Comparison of ENCODE assay signal across 1 cellular context in the genomic region with DNA sequence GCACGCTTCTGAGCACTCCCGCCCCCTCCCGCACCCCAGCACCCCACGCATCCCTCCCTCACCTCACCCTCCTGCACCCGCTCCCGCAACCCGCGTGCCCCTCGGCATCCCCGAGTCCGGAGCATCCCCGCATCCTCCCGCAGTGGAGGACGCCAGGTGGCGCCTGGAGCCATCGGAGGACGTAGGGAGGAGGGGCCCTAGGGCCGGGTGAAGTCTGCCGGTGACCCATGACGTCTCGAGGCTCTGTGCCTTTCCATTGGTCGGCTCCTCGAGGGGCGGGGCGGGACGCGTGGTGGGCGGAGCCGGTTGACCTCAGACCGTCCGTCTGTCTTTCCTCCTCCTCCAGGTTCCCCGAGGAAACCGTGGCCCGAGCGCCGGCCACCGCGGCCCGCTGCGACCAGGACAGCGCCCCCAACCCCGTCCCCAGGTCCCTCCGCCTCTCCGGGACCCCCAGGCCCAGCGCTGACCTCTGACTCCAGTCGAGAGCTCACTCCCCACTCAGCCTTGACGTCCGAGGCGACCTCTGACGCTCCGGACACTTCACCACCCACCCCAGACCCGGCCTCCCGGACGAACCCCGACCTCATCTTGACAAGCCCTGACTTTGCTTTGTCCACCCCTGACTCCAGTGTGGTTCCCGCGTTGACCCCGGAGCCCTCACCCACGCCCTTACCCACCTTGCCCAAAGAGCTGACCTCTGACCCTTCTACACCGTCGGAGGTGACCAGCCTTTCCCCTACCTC.
A peak's percentile ranks its signal among the peaks of the same experiment; 100 is the strongest.
TF ChIP-seq lines count a peak whose summit lies in the region.

No MANE protein-coding gene starts in this region.

TF ChIP-seq in GM12878, 131 proteins besides CTCF, POLR2A, EP300 and RAD21 (continues in another document):
- TF ChIP-seq FOS (IDR thresholded peaks at IDR 0.05; ENCODE audit: borderline replicate concordance, extremely low read depth, insufficient read length): no peak
- no peak for TF ChIP-seq ATF7 (IDR thresholded peaks at IDR 0.05; ENCODE audit: low read depth)
- TF ChIP-seq, protein P1, sequence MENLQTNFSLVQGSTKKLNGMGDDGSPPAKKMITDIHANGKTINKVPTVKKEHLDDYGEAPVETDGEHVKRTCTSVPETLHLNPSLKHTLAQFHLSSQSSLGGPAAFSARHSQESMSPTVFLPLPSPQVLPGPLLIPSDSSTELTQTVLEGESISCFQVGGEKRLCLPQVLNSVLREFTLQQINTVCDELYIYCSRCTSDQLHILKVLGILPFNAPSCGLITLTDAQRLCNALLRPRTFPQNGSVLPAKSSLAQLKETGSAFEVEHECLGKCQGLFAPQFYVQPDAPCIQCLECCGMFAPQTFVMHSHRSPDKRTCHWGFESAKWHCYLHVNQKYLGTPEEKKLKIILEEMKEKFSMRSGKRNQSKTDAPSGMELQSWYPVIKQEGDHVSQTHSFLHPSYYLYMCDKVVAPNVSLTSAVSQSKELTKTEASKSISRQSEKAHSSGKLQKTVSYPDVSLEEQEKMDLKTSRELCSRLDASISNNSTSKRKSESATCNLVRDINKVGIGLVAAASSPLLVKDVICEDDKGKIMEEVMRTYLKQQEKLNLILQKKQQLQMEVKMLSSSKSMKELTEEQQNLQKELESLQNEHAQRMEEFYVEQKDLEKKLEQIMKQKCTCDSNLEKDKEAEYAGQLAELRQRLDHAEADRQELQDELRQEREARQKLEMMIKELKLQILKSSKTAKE (IDR thresholded peaks at IDR 0.05; ENCODE audit: low read depth, poor library complexity, severe bottlenecking): no peak
- TF ChIP-seq, protein P2, sequence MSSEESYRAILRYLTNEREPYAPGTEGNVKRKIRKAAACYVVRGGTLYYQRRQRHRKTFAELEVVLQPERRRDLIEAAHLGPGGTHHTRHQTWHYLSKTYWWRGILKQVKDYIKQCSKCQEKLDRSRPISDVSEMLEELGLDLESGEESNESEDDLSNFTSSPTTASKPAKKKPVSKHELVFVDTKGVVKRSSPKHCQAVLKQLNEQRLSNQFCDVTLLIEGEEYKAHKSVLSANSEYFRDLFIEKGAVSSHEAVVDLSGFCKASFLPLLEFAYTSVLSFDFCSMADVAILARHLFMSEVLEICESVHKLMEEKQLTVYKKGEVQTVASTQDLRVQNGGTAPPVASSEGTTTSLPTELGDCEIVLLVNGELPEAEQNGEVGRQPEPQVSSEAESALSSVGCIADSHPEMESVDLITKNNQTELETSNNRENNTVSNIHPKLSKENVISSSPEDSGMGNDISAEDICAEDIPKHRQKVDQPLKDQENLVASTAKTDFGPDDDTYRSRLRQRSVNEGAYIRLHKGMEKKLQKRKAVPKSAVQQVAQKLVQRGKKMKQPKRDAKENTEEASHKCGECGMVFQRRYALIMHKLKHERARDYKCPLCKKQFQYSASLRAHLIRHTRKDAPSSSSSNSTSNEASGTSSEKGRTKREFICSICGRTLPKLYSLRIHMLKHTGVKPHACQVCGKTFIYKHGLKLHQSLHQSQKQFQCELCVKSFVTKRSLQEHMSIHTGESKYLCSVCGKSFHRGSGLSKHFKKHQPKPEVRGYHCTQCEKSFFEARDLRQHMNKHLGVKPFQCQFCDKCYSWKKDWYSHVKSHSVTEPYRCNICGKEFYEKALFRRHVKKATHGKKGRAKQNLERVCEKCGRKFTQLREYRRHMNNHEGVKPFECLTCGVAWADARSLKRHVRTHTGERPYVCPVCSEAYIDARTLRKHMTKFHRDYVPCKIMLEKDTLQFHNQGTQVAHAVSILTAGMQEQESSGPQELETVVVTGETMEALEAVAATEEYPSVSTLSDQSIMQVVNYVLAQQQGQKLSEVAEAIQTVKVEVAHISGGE (CRISPR knock-in tag; IDR thresholded peaks at IDR 0.05): no peak
- TF ChIP-seq, protein P3, sequence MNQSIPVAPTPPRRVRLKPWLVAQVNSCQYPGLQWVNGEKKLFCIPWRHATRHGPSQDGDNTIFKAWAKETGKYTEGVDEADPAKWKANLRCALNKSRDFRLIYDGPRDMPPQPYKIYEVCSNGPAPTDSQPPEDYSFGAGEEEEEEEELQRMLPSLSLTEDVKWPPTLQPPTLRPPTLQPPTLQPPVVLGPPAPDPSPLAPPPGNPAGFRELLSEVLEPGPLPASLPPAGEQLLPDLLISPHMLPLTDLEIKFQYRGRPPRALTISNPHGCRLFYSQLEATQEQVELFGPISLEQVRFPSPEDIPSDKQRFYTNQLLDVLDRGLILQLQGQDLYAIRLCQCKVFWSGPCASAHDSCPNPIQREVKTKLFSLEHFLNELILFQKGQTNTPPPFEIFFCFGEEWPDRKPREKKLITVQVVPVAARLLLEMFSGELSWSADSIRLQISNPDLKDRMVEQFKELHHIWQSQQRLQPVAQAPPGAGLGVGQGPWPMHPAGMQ (IDR thresholded peaks at IDR 0.05; ENCODE audit: borderline replicate concordance): no peak
- no peak for TF ChIP-seq CHD1 (IDR thresholded peaks at IDR 0.05; ENCODE audit: low read depth, low read length)
- no peak for TF ChIP-seq CBFB (IDR thresholded peaks at IDR 0.05; ENCODE audit: low read depth)
- TF ChIP-seq RFX5 (IDR thresholded peaks at IDR 0.05; ENCODE audit: low read depth, low read length): peak; percentile 100
- no peak for TF ChIP-seq SIX5 (IDR thresholded peaks at IDR 0.05; ENCODE audit: low read depth, low read length, severe bottlenecking)
- no peak for TF ChIP-seq TBL1XR1 (IDR thresholded peaks at IDR 0.05; ENCODE audit: low read depth, low read length)
- TF ChIP-seq MTA3 (IDR thresholded peaks at IDR 0.05; ENCODE audit: borderline replicate concordance, low read length): no peak
- TF ChIP-seq MTA2 (IDR thresholded peaks at IDR 0.05; ENCODE audit: low read depth): no peak; the same call in 1 of the 2 replicates
- TF ChIP-seq, protein P4, sequence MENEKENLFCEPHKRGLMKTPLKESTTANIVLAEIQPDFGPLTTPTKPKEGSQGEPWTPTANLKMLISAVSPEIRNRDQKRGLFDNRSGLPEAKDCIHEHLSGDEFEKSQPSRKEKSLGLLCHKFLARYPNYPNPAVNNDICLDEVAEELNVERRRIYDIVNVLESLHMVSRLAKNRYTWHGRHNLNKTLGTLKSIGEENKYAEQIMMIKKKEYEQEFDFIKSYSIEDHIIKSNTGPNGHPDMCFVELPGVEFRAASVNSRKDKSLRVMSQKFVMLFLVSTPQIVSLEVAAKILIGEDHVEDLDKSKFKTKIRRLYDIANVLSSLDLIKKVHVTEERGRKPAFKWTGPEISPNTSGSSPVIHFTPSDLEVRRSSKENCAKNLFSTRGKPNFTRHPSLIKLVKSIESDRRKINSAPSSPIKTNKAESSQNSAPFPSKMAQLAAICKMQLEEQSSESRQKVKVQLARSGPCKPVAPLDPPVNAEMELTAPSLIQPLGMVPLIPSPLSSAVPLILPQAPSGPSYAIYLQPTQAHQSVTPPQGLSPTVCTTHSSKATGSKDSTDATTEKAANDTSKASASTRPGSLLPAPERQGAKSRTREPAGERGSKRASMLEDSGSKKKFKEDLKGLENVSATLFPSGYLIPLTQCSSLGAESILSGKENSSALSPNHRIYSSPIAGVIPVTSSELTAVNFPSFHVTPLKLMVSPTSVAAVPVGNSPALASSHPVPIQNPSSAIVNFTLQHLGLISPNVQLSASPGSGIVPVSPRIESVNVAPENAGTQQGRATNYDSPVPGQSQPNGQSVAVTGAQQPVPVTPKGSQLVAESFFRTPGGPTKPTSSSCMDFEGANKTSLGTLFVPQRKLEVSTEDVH (IDR thresholded peaks at IDR 0.05; ENCODE audit: low read depth, partially characterized antibody): no peak
- TF ChIP-seq CREB1 (IDR thresholded peaks at IDR 0.05; ENCODE audit: low read depth): peak; percentile 98
- TF ChIP-seq STAT1 (conservative IDR thresholded peaks at IDR 0.05): no peak
- peak; percentile 21 for TF ChIP-seq RUNX3 (IDR thresholded peaks at IDR 0.05; ENCODE audit: low read length)
- no peak for TF ChIP-seq SUPT20H (IDR thresholded peaks at IDR 0.05; ENCODE audit: borderline replicate concordance, control insufficient read depth, low read depth, low read length)
- no peak for TF ChIP-seq GABPA (IDR thresholded peaks at IDR 0.05; ENCODE audit: low read depth)
- no peak for TF ChIP-seq ZNF274 (IDR thresholded peaks at IDR 0.05; ENCODE audit: insufficient read depth, insufficient read length)
- TF ChIP-seq ZNF384 (IDR thresholded peaks at IDR 0.05; ENCODE audit: borderline replicate concordance, low read depth, low read length): no peak
- TF ChIP-seq, protein P5, sequence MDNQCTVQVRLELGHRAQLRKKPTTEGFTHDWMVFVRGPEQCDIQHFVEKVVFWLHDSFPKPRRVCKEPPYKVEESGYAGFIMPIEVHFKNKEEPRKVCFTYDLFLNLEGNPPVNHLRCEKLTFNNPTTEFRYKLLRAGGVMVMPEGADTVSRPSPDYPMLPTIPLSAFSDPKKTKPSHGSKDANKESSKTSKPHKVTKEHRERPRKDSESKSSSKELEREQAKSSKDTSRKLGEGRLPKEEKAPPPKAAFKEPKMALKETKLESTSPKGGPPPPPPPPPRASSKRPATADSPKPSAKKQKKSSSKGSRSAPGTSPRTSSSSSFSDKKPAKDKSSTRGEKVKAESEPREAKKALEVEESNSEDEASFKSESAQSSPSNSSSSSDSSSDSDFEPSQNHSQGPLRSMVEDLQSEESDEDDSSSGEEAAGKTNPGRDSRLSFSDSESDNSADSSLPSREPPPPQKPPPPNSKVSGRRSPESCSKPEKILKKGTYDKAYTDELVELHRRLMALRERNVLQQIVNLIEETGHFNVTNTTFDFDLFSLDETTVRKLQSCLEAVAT (IDR thresholded peaks at IDR 0.05): no peak
- TF ChIP-seq, protein P6, sequence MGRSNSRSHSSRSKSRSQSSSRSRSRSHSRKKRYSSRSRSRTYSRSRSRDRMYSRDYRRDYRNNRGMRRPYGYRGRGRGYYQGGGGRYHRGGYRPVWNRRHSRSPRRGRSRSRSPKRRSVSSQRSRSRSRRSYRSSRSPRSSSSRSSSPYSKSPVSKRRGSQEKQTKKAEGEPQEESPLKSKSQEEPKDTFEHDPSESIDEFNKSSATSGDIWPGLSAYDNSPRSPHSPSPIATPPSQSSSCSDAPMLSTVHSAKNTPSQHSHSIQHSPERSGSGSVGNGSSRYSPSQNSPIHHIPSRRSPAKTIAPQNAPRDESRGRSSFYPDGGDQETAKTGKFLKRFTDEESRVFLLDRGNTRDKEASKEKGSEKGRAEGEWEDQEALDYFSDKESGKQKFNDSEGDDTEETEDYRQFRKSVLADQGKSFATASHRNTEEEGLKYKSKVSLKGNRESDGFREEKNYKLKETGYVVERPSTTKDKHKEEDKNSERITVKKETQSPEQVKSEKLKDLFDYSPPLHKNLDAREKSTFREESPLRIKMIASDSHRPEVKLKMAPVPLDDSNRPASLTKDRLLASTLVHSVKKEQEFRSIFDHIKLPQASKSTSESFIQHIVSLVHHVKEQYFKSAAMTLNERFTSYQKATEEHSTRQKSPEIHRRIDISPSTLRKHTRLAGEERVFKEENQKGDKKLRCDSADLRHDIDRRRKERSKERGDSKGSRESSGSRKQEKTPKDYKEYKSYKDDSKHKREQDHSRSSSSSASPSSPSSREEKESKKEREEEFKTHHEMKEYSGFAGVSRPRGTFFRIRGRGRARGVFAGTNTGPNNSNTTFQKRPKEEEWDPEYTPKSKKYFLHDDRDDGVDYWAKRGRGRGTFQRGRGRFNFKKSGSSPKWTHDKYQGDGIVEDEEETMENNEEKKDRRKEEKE (IDR thresholded peaks at IDR 0.05): no peak
- TF ChIP-seq LARP7 (IDR thresholded peaks at IDR 0.05): 0 out of 2 replicates have a peak, but pooled peaks have one; percentile 47
- TF ChIP-seq BRCA1 (IDR thresholded peaks at IDR 0.05; ENCODE audit: low read depth, low read length): no peak
- TF ChIP-seq, protein P7, sequence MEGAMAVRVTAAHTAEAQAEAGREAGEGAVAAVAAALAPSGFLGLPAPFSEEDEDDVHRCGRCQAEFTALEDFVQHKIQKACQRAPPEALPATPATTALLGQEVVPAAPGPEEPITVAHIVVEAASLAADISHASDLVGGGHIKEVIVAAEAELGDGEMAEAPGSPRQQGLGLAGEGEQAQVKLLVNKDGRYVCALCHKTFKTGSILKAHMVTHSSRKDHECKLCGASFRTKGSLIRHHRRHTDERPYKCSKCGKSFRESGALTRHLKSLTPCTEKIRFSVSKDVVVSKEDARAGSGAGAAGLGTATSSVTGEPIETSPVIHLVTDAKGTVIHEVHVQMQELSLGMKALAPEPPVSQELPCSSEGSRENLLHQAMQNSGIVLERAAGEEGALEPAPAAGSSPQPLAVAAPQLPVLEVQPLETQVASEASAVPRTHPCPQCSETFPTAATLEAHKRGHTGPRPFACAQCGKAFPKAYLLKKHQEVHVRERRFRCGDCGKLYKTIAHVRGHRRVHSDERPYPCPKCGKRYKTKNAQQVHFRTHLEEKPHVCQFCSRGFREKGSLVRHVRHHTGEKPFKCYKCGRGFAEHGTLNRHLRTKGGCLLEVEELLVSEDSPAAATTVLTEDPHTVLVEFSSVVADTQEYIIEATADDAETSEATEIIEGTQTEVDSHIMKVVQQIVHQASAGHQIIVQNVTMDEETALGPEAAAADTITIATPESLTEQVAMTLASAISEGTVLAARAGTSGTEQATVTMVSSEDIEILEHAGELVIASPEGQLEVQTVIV (IDR thresholded peaks at IDR 0.05; ENCODE audit: borderline replicate concordance, partially characterized antibody): no peak
- 0 out of 2 replicates have a peak, but pooled peaks have one; percentile 33 for TF ChIP-seq MEF2A (IDR thresholded peaks at IDR 0.05; ENCODE audit: insufficient read depth, low read depth, low read length)
- TF ChIP-seq, protein P8, sequence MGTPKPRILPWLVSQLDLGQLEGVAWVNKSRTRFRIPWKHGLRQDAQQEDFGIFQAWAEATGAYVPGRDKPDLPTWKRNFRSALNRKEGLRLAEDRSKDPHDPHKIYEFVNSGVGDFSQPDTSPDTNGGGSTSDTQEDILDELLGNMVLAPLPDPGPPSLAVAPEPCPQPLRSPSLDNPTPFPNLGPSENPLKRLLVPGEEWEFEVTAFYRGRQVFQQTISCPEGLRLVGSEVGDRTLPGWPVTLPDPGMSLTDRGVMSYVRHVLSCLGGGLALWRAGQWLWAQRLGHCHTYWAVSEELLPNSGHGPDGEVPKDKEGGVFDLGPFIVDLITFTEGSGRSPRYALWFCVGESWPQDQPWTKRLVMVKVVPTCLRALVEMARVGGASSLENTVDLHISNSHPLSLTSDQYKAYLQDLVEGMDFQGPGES (IDR thresholded peaks at IDR 0.05): peak; percentile 66; the same call in 1 of the 2 replicates
- TF ChIP-seq ETV6 (conservative IDR thresholded peaks at IDR 0.05 in 1 of 2, IDR thresholded peaks at IDR 0.05 in 1 of 2; ENCODE audit: borderline replicate concordance in 1 of 2, low read depth in 1 of 2): no peak
- TF ChIP-seq, protein P9, sequence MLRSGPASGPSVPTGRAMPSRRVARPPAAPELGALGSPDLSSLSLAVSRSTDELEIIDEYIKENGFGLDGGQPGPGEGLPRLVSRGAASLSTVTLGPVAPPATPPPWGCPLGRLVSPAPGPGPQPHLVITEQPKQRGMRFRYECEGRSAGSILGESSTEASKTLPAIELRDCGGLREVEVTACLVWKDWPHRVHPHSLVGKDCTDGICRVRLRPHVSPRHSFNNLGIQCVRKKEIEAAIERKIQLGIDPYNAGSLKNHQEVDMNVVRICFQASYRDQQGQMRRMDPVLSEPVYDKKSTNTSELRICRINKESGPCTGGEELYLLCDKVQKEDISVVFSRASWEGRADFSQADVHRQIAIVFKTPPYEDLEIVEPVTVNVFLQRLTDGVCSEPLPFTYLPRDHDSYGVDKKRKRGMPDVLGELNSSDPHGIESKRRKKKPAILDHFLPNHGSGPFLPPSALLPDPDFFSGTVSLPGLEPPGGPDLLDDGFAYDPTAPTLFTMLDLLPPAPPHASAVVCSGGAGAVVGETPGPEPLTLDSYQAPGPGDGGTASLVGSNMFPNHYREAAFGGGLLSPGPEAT (IDR thresholded peaks at IDR 0.05; ENCODE audit: low read depth): no peak
- TF ChIP-seq SREBF2 (IDR thresholded peaks at IDR 0.05; ENCODE audit: low read length): no peak
- TF ChIP-seq DPF2 (IDR thresholded peaks at IDR 0.05): 0 out of 2 replicates have a peak, but pooled peaks have one; percentile 24
